ENCODE assay signal across 29 cellular contexts in the genomic region with DNA sequence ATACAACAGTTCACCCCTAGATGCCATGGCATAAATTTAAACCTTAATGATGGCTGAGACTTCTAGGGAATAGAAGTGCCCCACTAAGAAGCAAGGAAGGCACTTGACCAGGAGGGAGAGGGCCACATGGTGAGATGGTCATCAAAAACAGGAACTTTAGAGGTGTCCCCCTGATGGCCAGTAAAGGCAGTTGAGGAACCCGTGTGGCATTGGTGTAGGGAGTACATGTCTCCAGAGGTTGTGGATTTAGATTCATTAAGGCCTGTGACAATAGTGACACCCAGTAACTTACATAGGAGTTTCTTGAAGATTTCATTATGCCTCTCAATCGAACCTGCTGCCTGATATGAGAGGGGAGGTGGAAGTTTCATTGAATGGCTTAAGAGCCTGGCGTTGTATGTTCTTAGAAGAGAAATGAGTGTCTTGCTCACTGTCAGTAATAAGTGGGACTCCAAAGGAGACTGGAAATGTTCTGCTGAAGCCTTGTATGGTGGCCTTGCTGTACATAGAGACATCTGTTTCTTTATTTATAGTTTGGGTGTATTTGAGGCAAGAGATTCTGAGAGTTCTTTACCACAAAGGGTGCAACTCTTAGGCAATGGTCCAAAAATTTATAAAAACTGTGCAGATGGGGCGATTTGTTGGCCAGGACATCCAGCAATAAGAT. TPM values are rescaled to one million over a fixed set of nuclear protein-coding genes. Genes with fewer than 3 reads are reported as not detected.
"Had no signal": no experiment of that assay in that cellular context is flagged by ENCODE, and none has a peak within 500 bp of the region (broad histone marks: within the 10 kb centered on the region; RNA-seq: fewer than 3 reads in every experiment).

No MANE protein-coding gene starts in this region.

- H3K36me3 ChIP-seq: breast epithelium, heart left ventricle, lower lobe of right lung, pancreas, prostate gland, transverse colon had no signal

- H3K27me3 ChIP-seq: breast epithelium, heart left ventricle, pancreas, testis, transverse colon had no signal

- FAIRE-seq: pancreas, TTC549, urothelium cell line had no signal

- DNase-seq: activated CD4-positive, alpha-beta memory T cell treated with anti-CD3 and anti-CD28 coated beads for 36 hours; activated CD4-positive, alpha-beta T cell treated with anti-CD3 and anti-CD28 coated beads for 48 hours; activated gamma-delta T cell treated with Interleukin-2 at 50 U/mL for 16 hours; activated naive CD8-positive, alpha-beta T cell treated with anti-CD3 and anti-CD28 coated beads, Interleukin-2, amount 50 U/mL, for 24 hours; activated T-cell treated with anti-CD3 and anti-CD28 coated beads, Interleukin-2, amount 50 U/mL, for 4 hours; amygdala; effector CD8-positive, alpha-beta T cell; erythroblast; foreskin fibroblast; heart left ventricle; hypothalamus; lower lobe of right lung; mesenchymal stem cell; naive thymus-derived CD8-positive, alpha-beta T cell; nucleus accumbens; pancreas; retina; stimulated activated naive CD8-positive, alpha-beta T cell treated with anti-CD3 and anti-CD28 coated beads, Interleukin-15, Interleukin-2, amounts not matched to agents 100 U/mL and 50 U/mL, for 24 hours; T-helper 9 cell; testis; transverse colon had no signal

- H3K9me3 ChIP-seq: breast epithelium, heart left ventricle, lower lobe of right lung, pancreas, prostate gland, testis, transverse colon had no signal

- H3K27ac ChIP-seq: breast epithelium, heart left ventricle, lower lobe of right lung, pancreas, prostate gland, testis, transverse colon, VCaP had no signal

- H3K4me3 ChIP-seq: breast epithelium, heart left ventricle, lower lobe of right lung, pancreas, prostate gland, testis, transverse colon had no signal

- ATAC-seq: activated naive CD8-positive, alpha-beta T cell treated with anti-CD3 and anti-CD28 coated beads, Interleukin-2, amount 50 U/mL, for 24 hours; activated T-cell treated with anti-CD3 and anti-CD28 coated beads, Interleukin-2, amount 50 U/mL, for 4 hours; activated T-helper 17 cell treated with anti-CD3 and anti-CD28 coated beads, Interleukin-2, amount 50 U/mL, for 72 hours; heart left ventricle; left lobe of liver; lower lobe of right lung; naive thymus-derived CD8-positive, alpha-beta T cell; pancreas had no signal

- H3K4me1 ChIP-seq: breast epithelium, lower lobe of right lung, pancreas, prostate gland, testis, transverse colon had no signal

RNA-seq across cellular contexts. Expression of a gene that starts 27.9 kb away (rescaled TPM):
- total RNA-seq: fibroblast of lung had no signal
- polyA plus RNA-seq: fibroblast of lung had no signal
